In genomic region chrX:11757729-11758399, GRCh38 we compare ENCODE assay signal across 7 cellular contexts. TPM values are rescaled to one million over a fixed set of nuclear protein-coding genes. Genes with fewer than 3 reads are reported as not detected.
DNase-seq lines count a peak whose midpoint lies in the region; ATAC-seq and TF ChIP-seq lines count a peak whose summit lies in the region.

Gene MSL3 (plus strand): TSS chrX:11758237. CDS start chrX:11758264, 27 bp downstream.

- H3K27me3 ChIP-seq in layer of hippocampus (ENCODE audit: control insufficient read depth, insufficient read depth, low read length), result no peaks in the 10 kb centered on the region

- TF ChIP-seq CTCF in GM12864 (IDR thresholded peaks at IDR 0.05; ENCODE audit: low read depth, low read length, missing control alignments) (no peak), coronary artery (IDR thresholded peaks at IDR 0.05) (no peak)

- ATAC-seq in GM21825 (IDR thresholded peaks at IDR 0.05; ENCODE audit: unreplicated experiment), result peak; percentile 29
- peak; percentile 37 to 43 for ATAC-seq in activated CD4-positive, CD25-positive, alpha-beta regulatory T cell treated with anti-CD3 and anti-CD28 coated beads, Interleukin-2, amount 50 U/mL, for 24 hours

- DNase-seq in GM12864 (ENCODE audit: low read depth) (no peak), M059J (ENCODE audit: low read depth) (peak; percentile 66), coronary artery (ENCODE audit: low spot score) (peak; percentile 85)
- peak; percentile 58 to 66 for DNase-seq in stimulated activated CD4-positive, alpha-beta T cell treated with anti-CD3 and anti-CD28 coated beads, Interleukin-2, amount 100 ng/mL, for 24 hours

- peak within 1 kb of the TSS; percentile 91 for H3K4me3 ChIP-seq in GM12864 (ENCODE audit: low read depth, low read length)
- peak within 1 kb of the TSS; percentile 72 for H3K4me3 ChIP-seq in coronary artery

- H3K27ac ChIP-seq in coronary artery, result peak within 1 kb of the TSS; percentile 85 to 89
- peak within 1 kb of the TSS; percentile 92 for H3K27ac ChIP-seq in layer of hippocampus (ENCODE audit: low read depth, low read length)

RNA-seq across cellular contexts. Expression of gene MSL3, which starts in this region (rescaled TPM):
- 33.0 and 39.0 TPM in 2 replicates for total RNA-seq in M059J (2014; rRNA removed; shearing (Covaris generic))
